ENCODE assay signal across 23 cellular contexts in genomic region chr14:100771121-100771800, GRCh38. TPM values are rescaled to one million over a fixed set of nuclear protein-coding genes. Genes with fewer than 3 reads are reported as not detected.
DNase-seq lines count a peak whose midpoint lies in the region; ATAC-seq and TF ChIP-seq lines count a peak whose summit lies in the region.
"Had no signal": no experiment of that assay in that cellular context is flagged by ENCODE, and none has a peak within 500 bp of the region (broad histone marks: within the 10 kb centered on the region; RNA-seq: fewer than 3 reads in every experiment).

No MANE protein-coding gene starts in this region.

- H3K4me1 ChIP-seq in right atrium auricular region (no peaks in the 10 kb centered on the region), endodermal cell (ENCODE audit: control insufficient read depth, insufficient read depth, low read length) (no peaks in the 10 kb centered on the region)
- H3K4me1 ChIP-seq: thyroid gland had no signal

- H3K9ac ChIP-seq in endodermal cell (ENCODE audit: extremely low read depth, low read length, poor library complexity, severe bottlenecking): no peak overlapping the region

- POLR2A ChIA-PET in HEK293T (lab: Yijun Ruan, JAX): no interaction called here

- DNase-seq in Right ventricle myocardium superior (peak; percentile 13), right atrium auricular region (ENCODE audit: low spot score) (no peak), endodermal cell (peak; percentile 28), mesothelial cell of epicardium (ENCODE audit: low spot score in 2 of 2, unreplicated experiment in 2 of 2) (no peak), HEK293T (ENCODE audit: extremely low spot score) (no peak), NCI-H1694 (lab: John Stamatoyannopoulos, UW) (no peak), activated gamma-delta T cell treated with Interleukin-2 at 50 U/mL for 16 hours (no peak)
- DNase-seq: activated B cell treated with CpG ODN at 0.5 μM for 24 hours; activated CD4-positive, alpha-beta T cell treated with anti-CD3 and anti-CD28 coated beads, Interleukin-2, amount 50 U/mL, for 4 hours; activated CD8-positive, alpha-beta memory T cell treated with anti-CD3 and anti-CD28 coated beads, Interleukin-2, amount 50 U/mL, for 48 hours; activated naive CD8-positive, alpha-beta T cell treated with anti-CD3 and anti-CD28 coated beads, Interleukin-2, amount 50 U/mL, for 24 hours; cortex of kidney; left ventricle myocardium superior; mucosa of descending colon; NCI-H524 treated with DMSO at 0.1 percent for 48 hours; stimulated activated CD4-positive, alpha-beta T cell treated with anti-CD3 and anti-CD28 coated beads, Interleukin-4, amount 100 ng/mL, for 1 hour; stimulated activated naive CD4-positive, alpha-beta T cell treated with Interleukin-2 at 50 U/mL for 16 hours; thyroid gland had no signal

- 85 to 86% methylated on average over 10 to 13 of the region's 13 CpGs for WGBS in endodermal cell (ENCODE audit: insufficient coverage in 1 of 2, insufficient read length in 1 of 2), 2 experiments

- CTCF ChIA-PET in HEK293T (lab: Yijun Ruan, JAX): no interaction called here

- H3K4me1 Mint-ChIP-seq in endodermal cell: peaks cover 4% of the 10 kb centered on the region
- H3K4me1 Mint-ChIP-seq in mesothelial cell of epicardium: peaks cover 18% of the 10 kb centered on the region
- H3K4me1 Mint-ChIP-seq: activated B cell treated with CpG ODN at 0.5 μM for 24 hours; activated naive CD8-positive, alpha-beta T cell treated with anti-CD3 and anti-CD28 coated beads, Interleukin-2, amount 50 U/mL, for 24 hours had no signal

- H3K4me3 ChIP-seq in right atrium auricular region: no peak overlapping the region
- no peak overlapping the region for H3K4me3 ChIP-seq in endodermal cell (ENCODE audit: low read length)
- H3K4me3 ChIP-seq: mucosa of descending colon, SK-N-MC, thyroid gland had no signal

- TF ChIP-seq CTCF in right atrium auricular region (IDR thresholded peaks at IDR 0.05): no peak
- TF ChIP-seq CTCF in endodermal cell (conservative IDR thresholded peaks at IDR 0.05): no peak
- TF ChIP-seq CTCF in mesothelial cell of epicardium (IDR thresholded peaks at IDR 0.05; ENCODE audit: unreplicated experiment): no peak

- no peak overlapping the region for H3K4me3 Mint-ChIP-seq in endodermal cell
- H3K4me3 Mint-ChIP-seq in mesothelial cell of epicardium: no peak overlapping the region
- H3K4me3 Mint-ChIP-seq: activated B cell treated with CpG ODN at 0.5 μM for 24 hours; activated naive CD8-positive, alpha-beta T cell treated with anti-CD3 and anti-CD28 coated beads, Interleukin-2, amount 50 U/mL, for 24 hours had no signal

- H3K9me3 Mint-ChIP-seq in endodermal cell (peaks cover 22% of the 10 kb centered on the region), mesothelial cell of epicardium (peaks cover 12% of the 10 kb centered on the region)
- H3K9me3 Mint-ChIP-seq: activated B cell treated with CpG ODN at 0.5 μM for 24 hours; activated naive CD8-positive, alpha-beta T cell treated with anti-CD3 and anti-CD28 coated beads, Interleukin-2, amount 50 U/mL, for 24 hours; activated T-helper 2 cell treated with anti-CD3 and anti-CD28 coated beads, Interferon-gamma antibody, Interleukin-2, Interleukin-4, amounts not matched to agents 10 μg/mL and 5 μg/mL and 100 μg/mL, durations not matched to agents 14 hours and 24 hours and 36 hours had no signal

- intact Hi-C loops in Right ventricle myocardium superior (cut with DNase I): no loop called here

- H3K36me3 ChIP-seq in right atrium auricular region (no peaks in the 10 kb centered on the region), endodermal cell (ENCODE audit: control insufficient read depth, insufficient read depth, low read length) (no peaks in the 10 kb centered on the region)
- H3K36me3 ChIP-seq: thyroid gland had no signal

- H3K27me3 ChIP-seq in right atrium auricular region: no peaks in the 10 kb centered on the region
- H3K27me3 ChIP-seq in endodermal cell (ENCODE audit: control insufficient read depth, insufficient read depth, low read length, poor library complexity, severe bottlenecking): peaks cover 7% of the 10 kb centered on the region
- H3K27me3 ChIP-seq: thyroid gland had no signal

- peaks cover 10% of the 10 kb centered on the region for H3K36me3 Mint-ChIP-seq in endodermal cell (ENCODE audit: low read depth)
- peaks cover 6% of the 10 kb centered on the region for H3K36me3 Mint-ChIP-seq in mesothelial cell of epicardium

- H3K27ac Mint-ChIP-seq in endodermal cell: no peak overlapping the region
- peak overlapping the region; percentile 85 for H3K27ac Mint-ChIP-seq in mesothelial cell of epicardium
- H3K27ac Mint-ChIP-seq: activated B cell treated with CpG ODN at 0.5 μM for 24 hours; activated naive CD8-positive, alpha-beta T cell treated with anti-CD3 and anti-CD28 coated beads, Interleukin-2, amount 50 U/mL, for 24 hours; activated T-helper 2 cell treated with anti-CD3 and anti-CD28 coated beads, Interferon-gamma antibody, Interleukin-2, Interleukin-4, amounts not matched to agents 10 μg/mL and 5 μg/mL and 100 μg/mL, durations not matched to agents 14 hours and 24 hours and 36 hours had no signal

- peaks cover 12% of the 10 kb centered on the region for H3K27me3 Mint-ChIP-seq in endodermal cell (ENCODE audit: insufficient read depth)
- H3K27me3 Mint-ChIP-seq in mesothelial cell of epicardium (ENCODE audit: low read depth): peaks cover 16% of the 10 kb centered on the region
- H3K27me3 Mint-ChIP-seq: activated B cell treated with CpG ODN at 0.5 μM for 24 hours had no signal

- no peak overlapping the region for H3K27ac ChIP-seq in right atrium auricular region
- no peak overlapping the region for H3K27ac ChIP-seq in endodermal cell (ENCODE audit: low read depth, low read length)
- H3K27ac ChIP-seq: SK-N-MC, thyroid gland had no signal

- ATAC-seq in Right ventricle myocardium superior (ENCODE audit: poor library complexity) (no peak), GM19397 (IDR thresholded peaks at IDR 0.05; ENCODE audit: unreplicated experiment) (no peak)
- ATAC-seq: activated naive CD8-positive, alpha-beta T cell treated with anti-CD3 and anti-CD28 coated beads, Interleukin-2, amount 50 U/mL, for 24 hours; left ventricle myocardium superior; mucosa of descending colon had no signal

- H3K9me3 ChIP-seq in right atrium auricular region (peaks cover 0 to 8% of the 10 kb centered on the region in 2 donors), endodermal cell (ENCODE audit: control insufficient read depth, low read length) (peaks cover 10% of the 10 kb centered on the region)
- H3K9me3 ChIP-seq: mucosa of descending colon, thyroid gland had no signal

TF ChIP-seq in HEK293T, 16 proteins besides CTCF, POLR2A, EP300 and RAD21:
- TF ChIP-seq, protein P1, sequence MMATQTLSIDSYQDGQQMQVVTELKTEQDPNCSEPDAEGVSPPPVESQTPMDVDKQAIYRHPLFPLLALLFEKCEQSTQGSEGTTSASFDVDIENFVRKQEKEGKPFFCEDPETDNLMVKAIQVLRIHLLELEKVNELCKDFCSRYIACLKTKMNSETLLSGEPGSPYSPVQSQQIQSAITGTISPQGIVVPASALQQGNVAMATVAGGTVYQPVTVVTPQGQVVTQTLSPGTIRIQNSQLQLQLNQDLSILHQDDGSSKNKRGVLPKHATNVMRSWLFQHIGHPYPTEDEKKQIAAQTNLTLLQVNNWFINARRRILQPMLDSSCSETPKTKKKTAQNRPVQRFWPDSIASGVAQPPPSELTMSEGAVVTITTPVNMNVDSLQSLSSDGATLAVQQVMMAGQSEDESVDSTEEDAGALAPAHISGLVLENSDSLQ (IDR thresholded peaks at IDR 0.05): no peak
- no peak for TF ChIP-seq FOXA1 (IDR thresholded peaks at IDR 0.05)

RNA-seq across cellular contexts. Expression of gene DLK1, which starts 44.6 kb away (rescaled TPM):
- total RNA-seq in Right ventricle myocardium superior (22.8 TPM), right atrium auricular region (not detected), endodermal cell (100 to 1,000 TPM in 1 of 2 donors, 10 to 100 TPM in 1; 78.3 to 117 TPM), mesothelial cell of epicardium (958 to 1,165 TPM (median 1,080 TPM) in 3 replicates)
- polyA plus RNA-seq in endodermal cell (2013, experiment 1 of 2): 99.8 TPM
- polyA plus RNA-seq in endodermal cell (2013, experiment 2 of 2): 92.1 TPM
- total RNA-seq: activated B cell treated with CpG ODN at 0.5 μM for 24 hours; activated T-helper 2 cell treated with anti-CD3 and anti-CD28 coated beads, Interferon-gamma antibody, Interleukin-2, Interleukin-4, amounts not matched to agents 10 μg/mL and 5 μg/mL and 100 μg/mL, durations not matched to agents 14 hours and 24 hours and 36 hours; pulmonary artery endothelial cell; RPMI7951 had no signal

RNA-seq across cellular contexts. Expression of gene MEG3, which starts 54.7 kb away (rescaled TPM):
- total RNA-seq in Right ventricle myocardium superior (24.7 TPM), right atrium auricular region (1 to 10 TPM; 6.5 to 9.5 TPM), endodermal cell (10 to 100 TPM in 1 of 2 donors, 1 to 10 TPM in 1; 5.3 to 15.3 TPM), mesothelial cell of epicardium (0.18 TPM in 1 of 3 replicates, not detected in the others)
- polyA plus RNA-seq in endodermal cell (2013, experiment 1 of 2): 5.6 TPM
- 2.9 TPM for polyA plus RNA-seq in endodermal cell (2013, experiment 2 of 2)
- total RNA-seq: activated B cell treated with CpG ODN at 0.5 μM for 24 hours; activated T-helper 2 cell treated with anti-CD3 and anti-CD28 coated beads, Interferon-gamma antibody, Interleukin-2, Interleukin-4, amounts not matched to agents 10 μg/mL and 5 μg/mL and 100 μg/mL, durations not matched to agents 14 hours and 24 hours and 36 hours had no signal

Comparison
In these comparisons a context has a peak if more than half of its experiments do, and no peak if none do; other contexts are left out.
1. DNase-seq: peak in Right ventricle myocardium superior (single experiment) and endodermal cell (single experiment); none in right atrium auricular region (single experiment), mesothelial cell of epicardium (0 of 2), HEK293T (single experiment), NCI-H1694 (single experiment) and activated gamma-delta T cell treated with Interleukin-2 at 50 U/mL for 16 hours (single experiment).
2. RNA of gene DLK1, which starts 44.6 kb away (total RNA-seq): 958 to 1,165 TPM in mesothelial cell of epicardium, 78.3 to 117 TPM in endodermal cell and 22.8 TPM in Right ventricle myocardium superior (single experiment); not detected in right atrium auricular region; every median in the first group is over 10 times any median in the second.